ENCODE assay signal across 12 cellular contexts in genomic region chr2:46672752-46673151, GRCh38. TPM values are rescaled to one million over a fixed set of nuclear protein-coding genes. Genes with fewer than 3 reads are reported as not detected.
A peak's percentile ranks its signal among the peaks of the same experiment; 100 is the strongest.
DNase-seq lines count a peak whose midpoint lies in the region; ATAC-seq and TF ChIP-seq lines count a peak whose summit lies in the region.
"Had no signal": no experiment of that assay in that cellular context is flagged by ENCODE, and none has a peak within 500 bp of the region (broad histone marks: within the 10 kb centered on the region; RNA-seq: fewer than 3 reads in every experiment).

No MANE protein-coding gene starts in this region.

- H4K20me1 ChIP-seq in HCT116 (ENCODE audit: insufficient read depth) (no peaks in the 10 kb centered on the region), MM.1S (ENCODE audit: insufficient read depth, low read length) (no peaks in the 10 kb centered on the region)

- no peak for TF ChIP-seq RAD21 in HCT116 (IDR thresholded peaks at IDR 0.05; ENCODE audit: low read depth)

- CTCF ChIA-PET in HCT116 (lab: Charles Lee): no interaction called here

- H3K79me2 ChIP-seq in HCT116 (ENCODE audit: insufficient read depth, low read length) (no peaks in the 10 kb centered on the region), MM.1S (ENCODE audit: low read length) (no peaks in the 10 kb centered on the region)

- H3K36me3 ChIP-seq in BE2C (no peaks in the 10 kb centered on the region), HCT116 (ENCODE audit: control insufficient read depth in 1 of 2, insufficient read depth in 2 of 2, low read length in 2 of 2) (no peaks in the 10 kb centered on the region), endodermal cell (ENCODE audit: control insufficient read depth, insufficient read depth, low read length) (no peaks in the 10 kb centered on the region), MM.1S (replicated peaks; ENCODE audit: insufficient read depth, low read length) (no peaks in the 10 kb centered on the region)
- H3K36me3 ChIP-seq: HAP-1 had no signal

- no peaks in the 10 kb centered on the region for H3K27me3 ChIP-seq in BE2C
- no peaks in the 10 kb centered on the region for H3K27me3 ChIP-seq in HCT116 (ENCODE audit: insufficient read depth, low read length)
- no peaks in the 10 kb centered on the region for H3K27me3 ChIP-seq in endodermal cell (ENCODE audit: control insufficient read depth, insufficient read depth, low read length, poor library complexity, severe bottlenecking)
- no peaks in the 10 kb centered on the region for H3K27me3 ChIP-seq in MM.1S (replicated peaks; ENCODE audit: insufficient read depth, low read length)

- RAD21 ChIA-PET in HCT116 (lab: Charles Lee; ENCODE audit: low non-redundant PET in 1 of 2, low total read pairs in 2 of 2, uncharacterized antibody in 2 of 2, unreplicated experiment in 2 of 2): no interaction called here

- H3K4me1 ChIP-seq in BE2C: peaks cover 20% of the 10 kb centered on the region
- H3K4me1 ChIP-seq in HCT116 (ENCODE audit: control insufficient read depth in 1 of 2, insufficient read depth in 2 of 2, low read length in 2 of 2): no peaks in the 10 kb centered on the region
- H3K4me1 ChIP-seq in endodermal cell (ENCODE audit: control insufficient read depth, insufficient read depth, low read length): no peaks in the 10 kb centered on the region
- no peaks in the 10 kb centered on the region for H3K4me1 ChIP-seq in MM.1S (ENCODE audit: low read length)
- H3K4me1 ChIP-seq: HAP-1 had no signal

- intact Hi-C loops in HCT116 (cut with micrococcal nuclease): no loop called here

- H3K4me2 ChIP-seq in HCT116 (ENCODE audit: low read length) (no peak overlapping the region), MM.1S (ENCODE audit: low read depth, low read length) (no peak overlapping the region)
- H3K4me2 ChIP-seq: KMS-11 had no signal

- no peak overlapping the region for H3K4me3 Mint-ChIP-seq in endodermal cell
- no peak overlapping the region for H3K4me3 Mint-ChIP-seq in type B pancreatic cell
- H3K4me3 Mint-ChIP-seq: CD8-positive, alpha-beta memory T cell; HFFc6 had no signal

- H3K36me3 Mint-ChIP-seq in endodermal cell (ENCODE audit: low read depth) (no peaks in the 10 kb centered on the region), type B pancreatic cell (no peaks in the 10 kb centered on the region)

- WGBS in endodermal cell (ENCODE audit: insufficient coverage in 1 of 2, insufficient read length in 1 of 2), 2 experiments: 54 to 83% methylated on average over 1 to 2 of the region's 2 CpGs

- POLR2A ChIA-PET in HCT116 (lab: Charles Lee): no interaction called here

- no TSS peak for BruUV-seq in HCT116 (replicated peaks; lab: Mats Ljungman, UMichigan)

- H3K9me2 ChIP-seq in HCT116 (ENCODE audit: insufficient read depth): no peaks in the 10 kb centered on the region
- H3K9me2 ChIP-seq in MM.1S (replicated peaks; ENCODE audit: insufficient read depth, low read length): no peaks in the 10 kb centered on the region

- no peak for ATAC-seq in HCT116

- no peak for DNase-seq in BE2C
- no peak for DNase-seq in HCT116 (ENCODE audit: low read depth, low spot score)
- DNase-seq in endodermal cell: no peak
- no peak for DNase-seq in type B pancreatic cell (ENCODE audit: extremely low spot score, unreplicated experiment)
- DNase-seq in stimulated activated CD4-positive, alpha-beta T cell treated with anti-CD3 and anti-CD28 coated beads, Interleukin-12 subunit alpha, Interleukin-12 subunit beta, amount 100 ng/mL, for 4 hours: no peak
- no peak for DNase-seq in MV-4-11 (lab: John Stamatoyannopoulos, UW)
- no peak for DNase-seq in MM.1S
- DNase-seq: CD8-positive, alpha-beta memory T cell; GM23248; HFFc6 had no signal

- H3K27me3 Mint-ChIP-seq in endodermal cell (ENCODE audit: insufficient read depth): no peaks in the 10 kb centered on the region
- H3K27me3 Mint-ChIP-seq in type B pancreatic cell: no peaks in the 10 kb centered on the region

- TF ChIP-seq POLR2A in HCT116 (IDR thresholded peaks at IDR 0.05; ENCODE audit: borderline replicate concordance, extremely low read depth, insufficient read depth, insufficient read length): no peak

- H3K27ac Mint-ChIP-seq in endodermal cell: no peak overlapping the region
- H3K27ac Mint-ChIP-seq in type B pancreatic cell: no peak overlapping the region
- H3K27ac Mint-ChIP-seq: HFFc6 had no signal

- H3K9ac ChIP-seq in HCT116 (ENCODE audit: low read length) (no peak overlapping the region), endodermal cell (ENCODE audit: extremely low read depth, low read length, poor library complexity, severe bottlenecking) (no peak overlapping the region), MM.1S (ENCODE audit: low read length) (no peak overlapping the region)
- H3K9ac ChIP-seq: GM23248, KMS-11 had no signal

- H3F3A ChIP-seq in MM.1S (ENCODE audit: insufficient read depth, low read length): no peaks in the 10 kb centered on the region

- H3K27ac ChIP-seq in HCT116 (ENCODE audit: low read depth, low read length) (no peak overlapping the region), endodermal cell (ENCODE audit: low read depth, low read length) (no peak overlapping the region), MM.1S (ENCODE audit: low read length) (no peak overlapping the region)
- H3K27ac ChIP-seq: GM23248, KMS-11 had no signal

- H3K4me1 Mint-ChIP-seq in endodermal cell (no peaks in the 10 kb centered on the region), type B pancreatic cell (ENCODE audit: unreplicated experiment) (peaks cover 15% of the 10 kb centered on the region)
- H3K4me1 Mint-ChIP-seq: CD8-positive, alpha-beta memory T cell had no signal

- H3K9me3 Mint-ChIP-seq in endodermal cell (peaks cover 15% of the 10 kb centered on the region), type B pancreatic cell (peaks cover 6% of the 10 kb centered on the region)

- H3K4me3 ChIP-seq in BE2C (ENCODE audit: low read depth, low read length) (no peak overlapping the region), HCT116 (replicated peaks in 1 of 2; ENCODE audit: low read depth in 1 of 2, low read length in 2 of 2) (no peak overlapping the region), endodermal cell (ENCODE audit: low read length) (no peak overlapping the region), MM.1S (ENCODE audit: low read length) (no peak overlapping the region)
- H3K4me3 ChIP-seq: GM23248, HAP-1 had no signal

- peak; percentile 18; the same call in 1 of the 2 replicates for TF ChIP-seq CTCF in BE2C (IDR thresholded peaks at IDR 0.05; ENCODE audit: low read depth, low read length)
- TF ChIP-seq CTCF in HCT116 (IDR thresholded peaks at IDR 0.05 in 2 of 3, conservative IDR thresholded peaks at IDR 0.05 in 1 of 3; ENCODE audit: borderline replicate concordance in 1 of 3, insufficient read depth in 1 of 3, low read depth in 2 of 3, low read length in 2 of 3): peak in 2 of 3 experiments; percentile 12 to 27; a peak in 1 of 6 replicates
- TF ChIP-seq CTCF in endodermal cell (conservative IDR thresholded peaks at IDR 0.05): peak; percentile 62
- TF ChIP-seq CTCF in type B pancreatic cell (conservative IDR thresholded peaks at IDR 0.05): peak; percentile 42
- TF ChIP-seq CTCF in MM.1S (IDR thresholded peaks at IDR 0.05; ENCODE audit: low read length): no peak

- H2AFZ ChIP-seq in HCT116 (ENCODE audit: low read depth, low read length, poor library complexity, severe bottlenecking) (no peak overlapping the region), MM.1S (ENCODE audit: low read length) (no peak overlapping the region)
- H2AFZ ChIP-seq: GM23248 had no signal

- H3K9me3 ChIP-seq in BE2C (no peaks in the 10 kb centered on the region), HCT116 (ENCODE audit: control insufficient read depth in 1 of 2, insufficient read depth in 1 of 2, low read depth in 1 of 2, low read length in 2 of 2) (no peaks in the 10 kb centered on the region; a peak in 1 of 4 replicates), endodermal cell (ENCODE audit: control insufficient read depth, low read length) (peaks cover 14% of the 10 kb centered on the region), MM.1S (replicated peaks; ENCODE audit: insufficient read depth, low read length) (no peaks in the 10 kb centered on the region)
- H3K9me3 ChIP-seq: HAP-1 had no signal

RNA-seq across cellular contexts. Expression of gene SOCS5, which starts 26.3 kb away (rescaled TPM):
- polyA plus RNA-seq in BE2C (2012; ENCODE audit: insufficient read depth, insufficient read length, low read depth): 17.8 TPM
- total RNA-seq in HCT116 (2021; ENCODE audit: unreplicated experiment) (17.5 TPM), endodermal cell (10 to 100 TPM; 14.8 to 15.8 TPM), type B pancreatic cell (ENCODE audit: low replicate concordance) (17.1 and 18.8 TPM in 2 replicates)
- polyA plus RNA-seq in HCT116 (2012): 6.9 and 8.2 TPM in 2 replicates
- polyA plus RNA-seq in endodermal cell (2013, experiment 1 of 2): 13.6 TPM
- polyA plus RNA-seq in endodermal cell (2013, experiment 2 of 2): 13.3 TPM

RNA-seq across cellular contexts. Expression of gene CRIPT, which starts 55.7 kb away (rescaled TPM):
- 13.3 TPM for polyA plus RNA-seq in BE2C (2012; ENCODE audit: insufficient read depth, insufficient read length, low read depth)
- total RNA-seq in HCT116 (2021; ENCODE audit: unreplicated experiment): 13.9 TPM
- 2.1 and 3.8 TPM in 2 replicates for polyA plus RNA-seq in HCT116 (2012)
- 10 to 100 TPM; 14.7 to 15.5 TPM for total RNA-seq in endodermal cell
- 16.7 TPM for polyA plus RNA-seq in endodermal cell (2013, experiment 1 of 2)
- 17.7 TPM for polyA plus RNA-seq in endodermal cell (2013, experiment 2 of 2)
- total RNA-seq in type B pancreatic cell (ENCODE audit: low replicate concordance): 15.2 and 19.8 TPM in 2 replicates

RNA-seq across cellular contexts. Expression of gene PIGF, which starts 55.9 kb away (rescaled TPM):
- 26.1 TPM for polyA plus RNA-seq in BE2C (2012; ENCODE audit: insufficient read depth, insufficient read length, low read depth)
- 32.5 TPM for total RNA-seq in HCT116 (2021; ENCODE audit: unreplicated experiment)
- 23.9 and 26.5 TPM in 2 replicates for polyA plus RNA-seq in HCT116 (2012)
- total RNA-seq in endodermal cell: 10 to 100 TPM; 28.5 to 43.7 TPM
- 52.8 TPM for polyA plus RNA-seq in endodermal cell (2013, experiment 1 of 2)
- polyA plus RNA-seq in endodermal cell (2013, experiment 2 of 2): 45.3 TPM
- total RNA-seq in type B pancreatic cell (ENCODE audit: low replicate concordance): 27.5 and 35.1 TPM in 2 replicates
